5 cellular contexts compared by ENCODE assay signal in genomic region chr13:100515410-100515800, GRCh38.
"Had no signal": no experiment of that assay in that cellular context is flagged by ENCODE, and none has a peak within 500 bp of the region (broad histone marks: within the 10 kb centered on the region; RNA-seq: fewer than 3 reads in every experiment).

No MANE protein-coding gene starts in this region.

- H3K27me3 ChIP-seq: left lung, tibial artery had no signal

- H3K27ac ChIP-seq: left lung, tibial artery had no signal

- H3K4me1 ChIP-seq: tibial artery had no signal

- DNase-seq: activated gamma-delta T cell had no signal

- H3K9me3 ChIP-seq: left lung, tibial artery had no signal

- H3K4me3 ChIP-seq: left lung, tibial artery had no signal

- FAIRE-seq: keratinocyte, urothelium cell line had no signal

- H3K36me3 ChIP-seq: left lung had no signal
